Comparison of ENCODE assay signal across 20 cellular contexts in the genomic region with DNA sequence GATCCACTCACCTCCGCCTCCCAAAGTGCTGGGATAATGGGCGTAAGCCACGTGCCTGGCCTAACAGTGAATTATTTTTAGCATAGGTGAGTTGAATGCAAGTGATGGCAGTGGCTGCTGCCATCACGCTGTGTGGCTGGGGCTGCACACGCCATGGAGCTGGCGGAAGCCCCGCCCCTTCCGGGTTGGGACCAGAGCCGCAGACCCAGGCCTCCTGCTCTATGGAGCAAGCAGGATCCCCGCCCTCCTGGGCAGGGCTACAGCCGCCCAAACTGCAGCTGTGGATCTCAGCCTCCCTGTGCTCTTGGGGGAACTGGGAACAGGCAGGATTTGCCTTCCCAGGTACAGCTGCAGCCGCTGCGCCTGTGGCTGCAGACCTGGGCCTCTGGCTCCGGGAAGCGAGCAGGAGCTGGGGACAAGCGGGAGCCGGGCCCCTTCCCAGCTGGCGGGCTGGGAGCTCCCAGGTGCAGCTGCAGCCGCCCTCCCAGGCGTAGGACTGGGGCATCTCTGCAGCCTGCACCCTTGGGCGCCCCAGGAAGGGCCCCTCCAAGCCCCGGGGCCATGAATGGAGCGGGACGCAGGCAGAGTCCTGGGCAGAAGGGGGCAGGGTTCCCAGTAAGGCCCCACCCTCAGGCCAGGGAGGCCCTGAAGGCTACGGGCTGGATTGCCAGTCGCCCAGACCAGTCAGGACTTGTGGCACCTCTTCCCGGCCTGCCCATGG. TPM values are rescaled to one million over a fixed set of nuclear protein-coding genes. Genes with fewer than 3 reads are reported as not detected.
DNase-seq lines count a peak whose midpoint lies in the region; ATAC-seq, FAIRE-seq and TF ChIP-seq lines count a peak whose summit lies in the region.
"Had no signal": no experiment of that assay in that cellular context is flagged by ENCODE, and none has a peak within 500 bp of the region (broad histone marks: within the 10 kb centered on the region; RNA-seq: fewer than 3 reads in every experiment).

No MANE protein-coding gene starts in this region.

- no peak overlapping the region for H3K4me3 ChIP-seq in right cardiac atrium (ENCODE audit: low read length)
- peak overlapping the region; percentile 50 to 72 (median 61) for H3K4me3 ChIP-seq in H1 (ENCODE audit: extremely low read depth in 1 of 4, insufficient read depth in 2 of 4, low read depth in 3 of 4, low read length in 4 of 4)
- peak overlapping the region in 1 of 2 experiments; percentile 71 for H3K4me3 ChIP-seq in mesenchymal stem cell (ENCODE audit: insufficient read depth in 1 of 2, low read depth in 1 of 2, low read length in 2 of 2)
- H3K4me3 ChIP-seq: lung, upper lobe of left lung had no signal

- TF ChIP-seq CTCF in H1 (IDR thresholded peaks at IDR 0.05; ENCODE audit: control extremely low read depth in 1 of 3, insufficient read depth in 1 of 3, low read depth in 1 of 3, low read length in 3 of 3), result no peak

- peak in 1 of 2 experiments; percentile 14; a peak in 2 of 3 replicates for TF ChIP-seq POLR2A in H1 (IDR thresholded peaks at IDR 0.05; ENCODE audit: control extremely low read depth in 1 of 2, low read depth in 2 of 2, low read length in 2 of 2)

- no peak overlapping the region for H2BK20ac ChIP-seq in H1 (ENCODE audit: low read length)

- H4K8ac ChIP-seq in H1 (ENCODE audit: extremely low read depth, insufficient read depth, low read length) (peak overlapping the region; percentile 94; the same call in 1 of the 2 replicates), mesenchymal stem cell (ENCODE audit: low read length) (peak overlapping the region; percentile 96)

- H2BK120ac ChIP-seq in H1 (replicated peaks; ENCODE audit: low read depth, low read length), result peak overlapping the region; percentile 64
- H2BK120ac ChIP-seq in mesenchymal stem cell (ENCODE audit: low read depth, low read length), result peak overlapping the region; percentile 64

- H4K20me1 ChIP-seq in H1 (replicated peaks in 1 of 2; ENCODE audit: control insufficient read depth in 1 of 2, insufficient read depth in 2 of 2, low read length in 2 of 2), result no peaks in the 10 kb centered on the region

- H3K4me2 ChIP-seq in H1 (ENCODE audit: insufficient read depth in 1 of 2, low read depth in 2 of 2, low read length in 2 of 2) (peak overlapping the region; percentile 53 to 77), mesenchymal stem cell (ENCODE audit: low read length, poor library complexity, severe bottlenecking) (peak overlapping the region; percentile 88)

- H2AK5ac ChIP-seq in H1 (ENCODE audit: low read depth, low read length), result no peak overlapping the region
- no peak overlapping the region for H2AK5ac ChIP-seq in mesenchymal stem cell (ENCODE audit: low read length, severe bottlenecking)

- no peak for TF ChIP-seq EP300 in H1 (IDR thresholded peaks at IDR 0.05; ENCODE audit: borderline replicate concordance in 1 of 2, low read depth in 2 of 2, low read length in 2 of 2)

- H4K91ac ChIP-seq in H1 (replicated peaks; ENCODE audit: insufficient read length, low read length) (peak overlapping the region; percentile 74), mesenchymal stem cell (ENCODE audit: low read length) (peak overlapping the region; percentile 83)

- 93% methylated on average over 27 of the region's 27 CpGs for WGBS in right cardiac atrium
- 4% methylated on average over 27 of the region's 27 CpGs; no CpG with 5 or more reads in 1 of the 2 experiments for WGBS in H1 (ENCODE audit: extremely low coverage in 1 of 2, insufficient coverage in 1 of 2, insufficient read length in 1 of 2, insufficient replicate concordance in 2 of 2, low coverage in 1 of 2, low lambda C conversion rate in 2 of 2, missing lambda C conversion rate in 1 of 2), 2 experiments
- 10% methylated on average over 27 of the region's 27 CpGs for WGBS in mesenchymal stem cell

- no peaks in the 10 kb centered on the region for H3K79me1 ChIP-seq in H1 (ENCODE audit: low read depth, low read length)
- H3K79me1 ChIP-seq in mesenchymal stem cell (replicated peaks; ENCODE audit: low read length, poor library complexity, severe bottlenecking), result no peaks in the 10 kb centered on the region

- H3K36me3 ChIP-seq in H1 (ENCODE audit: control insufficient read depth in 2 of 4, insufficient read depth in 4 of 4, low read length in 3 of 4), result no peaks in the 10 kb centered on the region
- H3K36me3 ChIP-seq in mesenchymal stem cell (ENCODE audit: control insufficient read depth in 1 of 2, insufficient read depth in 2 of 2, low read depth in 1 of 2, low read length in 2 of 2), result peaks cover 0 to 33% of the 10 kb centered on the region in 2 experiments

- H3K9me3 ChIP-seq in right cardiac atrium (ENCODE audit: control insufficient read depth, low read length) (no peaks in the 10 kb centered on the region), H1 (ENCODE audit: insufficient read depth in 2 of 2, low read depth in 1 of 2, low read length in 1 of 2) (no peaks in the 10 kb centered on the region), mesenchymal stem cell (ENCODE audit: control insufficient read depth, low read length) (no peaks in the 10 kb centered on the region)
- H3K9me3 ChIP-seq: upper lobe of left lung had no signal

- intact Hi-C loops in right cardiac atrium (cut with DNase I), result no loop called here
- intact Hi-C loops in cardiac septum (cut with DNase I), result no loop called here

- no peak for FAIRE-seq in H1 (lab: Jason Lieb, UNC)

- H3K4me1 ChIP-seq in right cardiac atrium (ENCODE audit: control insufficient read depth, insufficient read depth, low read length) (no peaks in the 10 kb centered on the region), H1 (replicated peaks in 1 of 4; ENCODE audit: control insufficient read depth in 3 of 4, insufficient read depth in 4 of 4, low read length in 3 of 4) (peaks cover 0 to 5% (median 2%) of the 10 kb centered on the region in 4 experiments; a peak in 4 of 7 replicates), mesenchymal stem cell (ENCODE audit: control insufficient read depth, insufficient read depth, low read depth, low read length) (peaks cover 2% of the 10 kb centered on the region)
- H3K4me1 ChIP-seq: upper lobe of left lung had no signal

- ATAC-seq in right cardiac atrium, result peak; percentile 31 to 39
- no peak for ATAC-seq in HG02970 (IDR thresholded peaks at IDR 0.05; ENCODE audit: low FRiP score, unreplicated experiment)
- ATAC-seq: effector memory CD8-positive, alpha-beta T cell; naive thymus-derived CD4-positive, alpha-beta T cell had no signal

- H3K18ac ChIP-seq in H1 (ENCODE audit: extremely low read depth, low read length) (peak overlapping the region; percentile 97), mesenchymal stem cell (ENCODE audit: low read depth in 1 of 2, low read length in 2 of 2) (peak overlapping the region; percentile 81 to 98)

- no peak overlapping the region for H3K23ac ChIP-seq in H1 (ENCODE audit: insufficient read length)
- H3K23ac ChIP-seq in mesenchymal stem cell (ENCODE audit: low read length in 2 of 2), result no peak overlapping the region

- H2AFZ ChIP-seq in H1 (ENCODE audit: low read length) (0 out of 2 replicates have a peak overlapping the region, but pooled peaks have one; percentile 23), mesenchymal stem cell (ENCODE audit: low read depth, low read length) (peak overlapping the region; percentile 83)

- H3K56ac ChIP-seq in H1 (replicated peaks; ENCODE audit: insufficient read length, low read depth, low read length), result peak overlapping the region; percentile 97

- peak overlapping the region; percentile 67 for H3K14ac ChIP-seq in H1 (ENCODE audit: insufficient read length)
- H3K14ac ChIP-seq in mesenchymal stem cell (ENCODE audit: low read length in 2 of 2), result peak overlapping the region in 1 of 2 experiments; percentile 61

- no peak for DNase-seq in right cardiac atrium
- no peak for DNase-seq in cardiac septum (ENCODE audit: low spot score)
- peak; percentile 89 to 94 for DNase-seq in H1 (ENCODE audit: low read depth in 1 of 2, low spot score in 2 of 2)
- peak; percentile 97 for DNase-seq in mesenchymal stem cell
- no peak for DNase-seq in activated CD8-positive, alpha-beta memory T cell treated with anti-CD3 and anti-CD28 coated beads, Interleukin-2, amount 50 U/mL, for 48 hours
- DNase-seq in 8988T, result no peak
- DNase-seq in globus pallidus (ENCODE audit: low spot score), result no peak
- DNase-seq: activated CD4-positive, CD25-positive, alpha-beta regulatory T cell; DMS79 treated with DMSO at 0.1 percent for 48 hours; effector memory CD8-positive, alpha-beta T cell; IMR-90; naive thymus-derived CD4-positive, alpha-beta T cell; NCI-H2081; retina; SIG-M5; stimulated activated CD4-positive, alpha-beta T cell treated with anti-CD3 and anti-CD28 coated beads, Interleukin-15, amount 100 ng/mL, for 24 hours; stimulated activated naive CD4-positive, alpha-beta T cell treated with Interleukin-2 at 50 U/mL for 16 hours had no signal

- H3K27me3 ChIP-seq in right cardiac atrium (ENCODE audit: control insufficient read depth, insufficient read depth), result no peaks in the 10 kb centered on the region
- H3K27me3 ChIP-seq in H1 (replicated peaks in 1 of 4; ENCODE audit: control insufficient read depth in 3 of 4, extremely low read depth in 1 of 4, insufficient read depth in 3 of 4, low read length in 3 of 4), result no peaks in the 10 kb centered on the region
- H3K27me3 ChIP-seq in mesenchymal stem cell (ENCODE audit: control insufficient read depth in 1 of 2, insufficient read depth in 1 of 2, low read length in 2 of 2), result no peaks in the 10 kb centered on the region
- H3K27me3 ChIP-seq: upper lobe of left lung had no signal

- peak overlapping the region; percentile 93 for H4K5ac ChIP-seq in H1 (ENCODE audit: insufficient read length, low read depth, low read length)

- H2BK12ac ChIP-seq in H1 (ENCODE audit: low read depth, low read length), result no peak overlapping the region
- H2BK12ac ChIP-seq in mesenchymal stem cell (ENCODE audit: low read length in 2 of 2), result no peak overlapping the region

- 0 out of 2 replicates have a peak overlapping the region, but pooled peaks have one; percentile 72 for H2BK15ac ChIP-seq in H1 (ENCODE audit: low read length)
- H2BK15ac ChIP-seq in mesenchymal stem cell (ENCODE audit: low read depth, poor library complexity, severe bottlenecking), result peak overlapping the region; percentile 23

- 0 out of 4 replicates have a peak, but pooled peaks of 1 of the 2 experiments have one; percentile 10 for TF ChIP-seq RAD21 in H1 (IDR thresholded peaks at IDR 0.05 in 1 of 2, conservative IDR thresholded peaks at IDR 0.05 in 1 of 2; ENCODE audit: low read depth in 2 of 2, low read length in 2 of 2)

- POLR2A ChIA-PET in H1 (lab: Charles Lee; ENCODE audit: partially characterized antibody), result interaction anchor here (0.7 to 3.9 kb wide), 34 partner anchors 10 to 188 kb away, joined by 3 to 33 read pairs (median 5); a partner anchor contains a TSS

- H3K9ac ChIP-seq in H1 (replicated peaks in 1 of 4; ENCODE audit: extremely low read depth in 1 of 4, low read depth in 3 of 4, low read length in 3 of 4) (peak overlapping the region in 3 of 4 experiments; percentile 34 to 78 (median 71); a peak in 5 of 7 replicates), mesenchymal stem cell (ENCODE audit: low read length) (no peak overlapping the region)

- peak overlapping the region; percentile 84; the same call in 1 of the 2 replicates for H2BK5ac ChIP-seq in H1 (ENCODE audit: low read depth, low read length)
- H2BK5ac ChIP-seq in mesenchymal stem cell (ENCODE audit: low read depth, low read length, poor library complexity, severe bottlenecking), result peak overlapping the region; percentile 80

- H3K79me2 ChIP-seq in H1 (ENCODE audit: control insufficient read depth in 1 of 2, insufficient read depth in 2 of 2, low read length in 2 of 2), result no peaks in the 10 kb centered on the region

- CTCF ChIA-PET in H1 (lab: Charles Lee; ENCODE audit: partially characterized antibody), result interaction anchor here (1.3 to 2.0 kb wide), 3 partner anchors 21 to 52 kb away, joined by 3 to 6 read pairs (median 5); no protein-coding TSS in a partner anchor

- H3K27ac ChIP-seq in right cardiac atrium (ENCODE audit: low read length) (no peak overlapping the region), H1 (ENCODE audit: low read depth, low read length) (peak overlapping the region; percentile 63; the same call in 1 of the 2 replicates), mesenchymal stem cell (ENCODE audit: low read length, poor library complexity, severe bottlenecking) (peak overlapping the region; percentile 85)
- H3K27ac ChIP-seq: upper lobe of left lung had no signal

- peak overlapping the region; percentile 91 for H3K4ac ChIP-seq in H1 (replicated peaks; ENCODE audit: insufficient read length, low read depth, low read length)
- H3K4ac ChIP-seq in mesenchymal stem cell (ENCODE audit: low read depth in 1 of 2, low read length in 2 of 2), result peak overlapping the region; percentile 81 to 95

- peaks cover 3% of the 10 kb centered on the region; the same call in 1 of the 2 replicates for H3K23me2 ChIP-seq in H1 (ENCODE audit: low read depth, low read length)

RNA-seq across cellular contexts. Expression of a gene that starts 30.9 kb away (rescaled TPM):
- total RNA-seq in right cardiac atrium (under 1 TPM; 0.28 to 0.70 (median 0.61) TPM), cardiac septum (0.27 TPM)
- polyA plus RNA-seq in right cardiac atrium (0.20 TPM), H1 (2011; rRNA removed) (0.17 and 0.18 TPM in 2 replicates)
- 0.19 TPM in 1 of 2 replicates, not detected in the other for total RNA-seq in H1 (2021; fragmentation: NEBNext Ultra II Directional; extraction: Animal tissue kit (Norgen Biotek cat#: 25700))
- 0.25 TPM for polyA plus RNA-seq in H1 (2011; cell fraction: cytosol; rRNA removed)
- 0.37 TPM for polyA plus RNA-seq in H1 (2011; cell fraction: nucleus; rRNA removed)
- polyA plus RNA-seq in H1 (2012, experiment 1 of 2), result 0.13 to 0.21 TPM (median 0.17 TPM) in 4 replicates
- 0.10 TPM for polyA plus RNA-seq in H1 (2012, experiment 2 of 2)
- 0.08 TPM for polyA plus RNA-seq in H1 (2013, experiment 1 of 2)
- 0.02 TPM for polyA plus RNA-seq in H1 (2013, experiment 2 of 2)
- 0.17 and 0.19 TPM in 2 replicates for polyA minus RNA-seq in H1 (2011; rRNA and poly(A)+ RNA removed)
- polyA minus RNA-seq in H1 (2011; cell fraction: cytosol; rRNA and poly(A)+ RNA removed), result not detected
- not detected for polyA minus RNA-seq in H1 (2011; cell fraction: nucleus; rRNA and poly(A)+ RNA removed)
- polyA plus RNA-seq in mesenchymal stem cell (2013, experiment 1 of 2), result not detected
- not detected for polyA plus RNA-seq in mesenchymal stem cell (2013, experiment 2 of 2)
- total RNA-seq: IMR-90 had no signal

Comparison
In these comparisons a context has a peak if more than half of its experiments do, and no peak if none do; other contexts are left out.
1. DNase-seq: peak in H1 (2 of 2) and mesenchymal stem cell (single experiment); none in right cardiac atrium (0 of 3), cardiac septum (single experiment), activated CD8-positive, alpha-beta memory T cell treated with anti-CD3 and anti-CD28 coated beads, Interleukin-2, amount 50 U/mL, for 48 hours (single experiment), 8988T (single experiment) and globus pallidus (single experiment).